Comparison of ENCODE assay signal across 16 cellular contexts in genomic region chr1:168261390-168261789, GRCh38. TPM values are rescaled to one million over a fixed set of nuclear protein-coding genes. Genes with fewer than 3 reads are reported as not detected.
DNase-seq lines count a peak whose midpoint lies in the region; ATAC-seq and TF ChIP-seq lines count a peak whose summit lies in the region.
"Had no signal": no experiment of that assay in that cellular context is flagged by ENCODE, and none has a peak within 500 bp of the region (broad histone marks: within the 10 kb centered on the region; RNA-seq: fewer than 3 reads in every experiment).

No MANE protein-coding gene starts in this region.

- no peak overlapping the region for H3K4me3 Mint-ChIP-seq in naive thymus-derived CD4-positive, alpha-beta T cell
- H3K4me3 Mint-ChIP-seq: brain; stimulated activated memory B cell treated with anti-CD40 and anti-IgM and Interleukin-4, amounts not matched to agents 10 μg/mL and 1 μg/mL and 100 μg/mL, for 72 hours had no signal

- H3K36me3 ChIP-seq in ACC112 (ENCODE audit: insufficient read depth, low read length) (peaks cover 4% of the 10 kb centered on the region), Peyer's patch (peaks cover 0 to 7% (median 0%) of the 10 kb centered on the region in 3 donors)
- H3K36me3 ChIP-seq in naive thymus-derived CD4-positive, alpha-beta T cell (ENCODE audit: control insufficient read depth in 2 of 3, insufficient read depth in 3 of 3, low read length in 3 of 3) = peaks cover 0 to 28% (median 0%) of the 10 kb centered on the region in 3 experiments

- intact Hi-C loops in naive thymus-derived CD4-positive, alpha-beta T cell (cut with micrococcal nuclease) = no loop called here

- H3K36me3 Mint-ChIP-seq in naive thymus-derived CD4-positive, alpha-beta T cell = peaks cover 4 to 75% (median 46%) of the 10 kb centered on the region in 5 donors

- no peak overlapping the region for H3K4me3 ChIP-seq in ACC112 (ENCODE audit: low read depth, low read length)
- H3K4me3 ChIP-seq in cardiac fibroblast (replicated peaks in 1 of 2; ENCODE audit: low read depth in 2 of 2, low read length in 2 of 2) = no peak overlapping the region
- no peak overlapping the region for H3K4me3 ChIP-seq in Peyer's patch
- H3K4me3 ChIP-seq in naive thymus-derived CD4-positive, alpha-beta T cell (ENCODE audit: low read length) = no peak overlapping the region
- H3K4me3 ChIP-seq: esophagus squamous epithelium had no signal

- H3K4me1 ChIP-seq in ACC112 (ENCODE audit: control insufficient read depth, insufficient read depth, low read length, unreplicated experiment) = peaks cover 18% of the 10 kb centered on the region
- no peaks in the 10 kb centered on the region for H3K4me1 ChIP-seq in Peyer's patch
- H3K4me1 ChIP-seq in naive thymus-derived CD4-positive, alpha-beta T cell (ENCODE audit: control insufficient read depth in 2 of 2, insufficient read depth in 2 of 2, low read length in 2 of 2) = no peaks in the 10 kb centered on the region

- H3K9me3 ChIP-seq in Peyer's patch = peaks cover 0 to 3% (median 0%) of the 10 kb centered on the region in 4 donors
- H3K9me3 ChIP-seq in naive thymus-derived CD4-positive, alpha-beta T cell (ENCODE audit: control insufficient read depth in 2 of 3, low read length in 3 of 3) = peaks cover 0 to under 1% (median 0%) of the 10 kb centered on the region in 3 experiments

- H3K79me2 ChIP-seq in ACC112 (ENCODE audit: control insufficient read depth, insufficient read depth, low read length, unreplicated experiment) = no peaks in the 10 kb centered on the region

- no peaks in the 10 kb centered on the region for H3K27me3 Mint-ChIP-seq in naive thymus-derived CD4-positive, alpha-beta T cell
- H3K27me3 Mint-ChIP-seq: brain; stimulated activated memory B cell treated with anti-CD40 and anti-IgM and Interleukin-4, amounts not matched to agents 10 μg/mL and 1 μg/mL and 100 μg/mL, for 72 hours had no signal

- H2AFZ ChIP-seq in ACC112 (ENCODE audit: low read length, unreplicated experiment) = no peak overlapping the region

- H3K27ac ChIP-seq in ACC112 (ENCODE audit: low read depth, low read length) = peak overlapping the region; percentile 35; the same call in 1 of the 2 replicates
- no peak overlapping the region for H3K27ac ChIP-seq in Peyer's patch
- H3K27ac ChIP-seq in naive thymus-derived CD4-positive, alpha-beta T cell (ENCODE audit: low read depth, low read length) = no peak overlapping the region

- POLR2A ChIA-PET in naive thymus-derived CD4-positive, alpha-beta T cell (lab: Charles Lee) = no interaction called here

- no peak for ATAC-seq in GM18520 (IDR thresholded peaks at IDR 0.05; ENCODE audit: unreplicated experiment)
- ATAC-seq in naive thymus-derived CD4-positive, alpha-beta T cell = no peak
- ATAC-seq: left lobe of liver; stimulated activated memory B cell treated with anti-CD40 and anti-IgM and Interleukin-4, amounts not matched to agents 10 μg/mL and 1 μg/mL and 100 μg/mL, for 72 hours had no signal

- H3K27me3 ChIP-seq in ACC112 (ENCODE audit: insufficient read depth, low read length) (no peaks in the 10 kb centered on the region), Peyer's patch (no peaks in the 10 kb centered on the region)
- no peaks in the 10 kb centered on the region for H3K27me3 ChIP-seq in naive thymus-derived CD4-positive, alpha-beta T cell (ENCODE audit: control insufficient read depth in 2 of 2, insufficient read depth in 2 of 2, low read length in 2 of 2)
- H3K27me3 ChIP-seq: esophagus squamous epithelium had no signal

- peaks cover 9 to 37% (median 31%) of the 10 kb centered on the region in 7 donors for H3K4me1 Mint-ChIP-seq in naive thymus-derived CD4-positive, alpha-beta T cell
- H3K4me1 Mint-ChIP-seq: stimulated activated memory B cell treated with anti-CD40 and anti-IgM and Interleukin-4, amounts not matched to agents 10 μg/mL and 1 μg/mL and 100 μg/mL, for 72 hours had no signal

- peak overlapping the region in 2 of 9 donors; percentile 8 to 10 for H3K27ac Mint-ChIP-seq in naive thymus-derived CD4-positive, alpha-beta T cell
- H3K27ac Mint-ChIP-seq: brain; stimulated activated memory B cell treated with anti-CD40 and anti-IgM and Interleukin-4, amounts not matched to agents 10 μg/mL and 1 μg/mL and 100 μg/mL, for 72 hours had no signal

- CTCF ChIA-PET in naive thymus-derived CD4-positive, alpha-beta T cell (lab: Charles Lee) = no interaction called here

- DNase-seq in HT1080 (ENCODE audit: low read depth) (peak; percentile 63), cardiac fibroblast (ENCODE audit: low read depth in 2 of 2) (peak; percentile 58 to 89), kidney glomerular epithelial cell (lab: John Stamatoyannopoulos, UW) (peak; percentile 0), Peyer's patch (no peak), NCI-H1694 (lab: John Stamatoyannopoulos, UW) (no peak)
- no peak for DNase-seq in naive thymus-derived CD4-positive, alpha-beta T cell
- DNase-seq: activated CD4-positive, CD25-positive, alpha-beta regulatory T cell; activated T-cell treated with anti-CD3 and anti-CD28 coated beads, Interleukin-2, amount 50 U/mL, for 1 hour; esophagus squamous epithelium; NCI-H1694 treated with DMSO at 0.1 percent for 48 hours; NCI-H774 had no signal

- TF ChIP-seq POLR2A in Peyer's patch (IDR thresholded peaks at IDR 0.05) = no peak

- no peak for TF ChIP-seq CTCF in cardiac fibroblast (IDR thresholded peaks at IDR 0.05; ENCODE audit: low read depth, low read length)
- no peak for TF ChIP-seq CTCF in Peyer's patch (IDR thresholded peaks at IDR 0.05)

- peaks cover 0 to 10% (median 4%) of the 10 kb centered on the region in 11 donors for H3K9me3 Mint-ChIP-seq in naive thymus-derived CD4-positive, alpha-beta T cell

RNA-seq across cellular contexts. Expression of gene TBX19, which starts 19.3 kb away (rescaled TPM):
- total RNA-seq in HT1080 (2014; rRNA removed; shearing (Covaris generic)) = 0.21 TPM in 1 of 2 replicates, not detected in the other
- 0.65 and 0.93 TPM in 2 replicates for polyA plus RNA-seq in HT1080 (2015; cell fraction: cytosol; rRNA removed)
- 2.2 and 2.4 TPM in 2 replicates for polyA plus RNA-seq in HT1080 (2015; cell fraction: nucleus; rRNA removed)
- total RNA-seq in Peyer's patch = 1 to 10 TPM in 3 of 4 donors, under 1 TPM in 1; 0.76 to 2.5 (median 1.3) TPM
- total RNA-seq in naive thymus-derived CD4-positive, alpha-beta T cell = 1 to 10 TPM; 1.8 to 4.5 (median 3.8) TPM
- 1 to 10 TPM; 1.1 to 2.2 TPM for polyA plus RNA-seq in naive thymus-derived CD4-positive, alpha-beta T cell

RNA-seq across cellular contexts. Expression of gene SFT2D2, which starts 35.6 kb away (rescaled TPM):
- 16.1 and 17.5 TPM in 2 replicates for total RNA-seq in HT1080 (2014; rRNA removed; shearing (Covaris generic))
- polyA plus RNA-seq in HT1080 (2015; cell fraction: cytosol; rRNA removed) = 10.2 and 14.6 TPM in 2 replicates
- polyA plus RNA-seq in HT1080 (2015; cell fraction: nucleus; rRNA removed) = 13.6 and 14.8 TPM in 2 replicates
- 10 to 100 TPM; 19.0 to 49.6 (median 38.5) TPM for total RNA-seq in Peyer's patch
- 10 to 100 TPM; 46.9 to 79.8 (median 51.3) TPM for total RNA-seq in naive thymus-derived CD4-positive, alpha-beta T cell
- 10 to 100 TPM; 35.9 to 42.6 TPM for polyA plus RNA-seq in naive thymus-derived CD4-positive, alpha-beta T cell

Comparison
In these comparisons a context has a peak if more than half of its experiments do, and no peak if none do; other contexts are left out.
1. DNase-seq: peak in HT1080 (single experiment), cardiac fibroblast (2 of 2) and kidney glomerular epithelial cell (single experiment); none in Peyer's patch (0 of 3), NCI-H1694 (single experiment) and naive thymus-derived CD4-positive, alpha-beta T cell (0 of 9).